In the genomic region with DNA sequence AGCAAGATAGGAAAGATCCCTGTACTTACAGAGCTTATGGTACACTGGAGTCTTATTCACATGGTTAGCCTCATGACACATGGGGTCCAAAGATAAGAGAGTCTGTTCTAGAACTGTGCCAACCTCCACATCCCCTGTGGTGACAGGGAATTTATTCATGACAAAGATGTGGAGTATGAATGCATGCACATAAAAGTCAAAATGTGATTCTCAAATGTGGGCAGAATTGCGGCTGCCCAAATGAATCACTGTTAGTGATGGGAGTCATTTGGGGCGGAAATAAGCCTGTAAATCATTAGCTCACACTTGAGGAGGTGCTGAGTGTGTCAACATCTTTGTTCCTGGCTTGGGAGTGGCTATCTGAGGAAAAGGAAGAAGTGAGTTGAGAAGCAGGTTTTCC, we compare ENCODE assay signal across 1 cellular context.
TF ChIP-seq lines count a peak whose summit lies in the region.

No MANE protein-coding gene starts in this region.

TF ChIP-seq in A549, 52 proteins besides CTCF, POLR2A, EP300 and RAD21 (continued from another document):
- TF ChIP-seq, protein P1, sequence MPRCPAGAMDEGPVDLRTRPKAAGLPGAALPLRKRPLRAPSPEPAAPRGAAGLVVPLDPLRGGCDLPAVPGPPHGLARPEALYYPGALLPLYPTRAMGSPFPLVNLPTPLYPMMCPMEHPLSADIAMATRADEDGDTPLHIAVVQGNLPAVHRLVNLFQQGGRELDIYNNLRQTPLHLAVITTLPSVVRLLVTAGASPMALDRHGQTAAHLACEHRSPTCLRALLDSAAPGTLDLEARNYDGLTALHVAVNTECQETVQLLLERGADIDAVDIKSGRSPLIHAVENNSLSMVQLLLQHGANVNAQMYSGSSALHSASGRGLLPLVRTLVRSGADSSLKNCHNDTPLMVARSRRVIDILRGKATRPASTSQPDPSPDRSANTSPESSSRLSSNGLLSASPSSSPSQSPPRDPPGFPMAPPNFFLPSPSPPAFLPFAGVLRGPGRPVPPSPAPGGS (IDR thresholded peaks at IDR 0.05) = no peak
- TF ChIP-seq HDAC2 (IDR thresholded peaks at IDR 0.05) (no peak), HEYL (CRISPR knock-in tag; IDR thresholded peaks at IDR 0.05) (no peak), HOXA7 (CRISPR knock-in tag; IDR thresholded peaks at IDR 0.05) (no peak), JUNB (IDR thresholded peaks at IDR 0.05) (peak; percentile 52; the same call in 1 of the 2 replicates), FOSB (CRISPR knock-in tag; IDR thresholded peaks at IDR 0.05) (no peak), CHD2 (IDR thresholded peaks at IDR 0.05; ENCODE audit: low read length, partially characterized antibody) (no peak), RNF2 (IDR thresholded peaks at IDR 0.05; ENCODE audit: borderline replicate concordance, low read depth) (no peak)
- TF ChIP-seq, protein P2, sequence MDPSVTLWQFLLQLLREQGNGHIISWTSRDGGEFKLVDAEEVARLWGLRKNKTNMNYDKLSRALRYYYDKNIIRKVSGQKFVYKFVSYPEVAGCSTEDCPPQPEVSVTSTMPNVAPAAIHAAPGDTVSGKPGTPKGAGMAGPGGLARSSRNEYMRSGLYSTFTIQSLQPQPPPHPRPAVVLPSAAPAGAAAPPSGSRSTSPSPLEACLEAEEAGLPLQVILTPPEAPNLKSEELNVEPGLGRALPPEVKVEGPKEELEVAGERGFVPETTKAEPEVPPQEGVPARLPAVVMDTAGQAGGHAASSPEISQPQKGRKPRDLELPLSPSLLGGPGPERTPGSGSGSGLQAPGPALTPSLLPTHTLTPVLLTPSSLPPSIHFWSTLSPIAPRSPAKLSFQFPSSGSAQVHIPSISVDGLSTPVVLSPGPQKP (IDR thresholded peaks at IDR 0.05; ENCODE audit: low read depth, low read length) = no peak
TF ChIP-seq in A549: peak in this region for 3.
